In genomic region chr10:3085785-3086567, GRCh38 we compare ENCODE assay signal across 1 cellular context.
TF ChIP-seq lines count a peak whose summit lies in the region.

No MANE protein-coding gene starts in this region.

TF ChIP-seq in GM23338, 12 proteins besides CTCF, POLR2A, EP300 and RAD21 (continued from another document):
- no peak for TF ChIP-seq ZNF462 (CRISPR knock-in tag; IDR thresholded peaks at IDR 0.05)
- no peak for TF ChIP-seq ZNF114 (CRISPR knock-in tag; IDR thresholded peaks at IDR 0.05)
- TF ChIP-seq JUNB (IDR thresholded peaks at IDR 0.05; ENCODE audit: unreplicated experiment), result no peak
- no peak for TF ChIP-seq EZH2 (IDR thresholded peaks at IDR 0.05; ENCODE audit: low read depth, unreplicated experiment)
- TF ChIP-seq REST (IDR thresholded peaks at IDR 0.05; ENCODE audit: unreplicated experiment), result no peak
